8 cellular contexts compared by ENCODE assay signal in the genomic region with DNA sequence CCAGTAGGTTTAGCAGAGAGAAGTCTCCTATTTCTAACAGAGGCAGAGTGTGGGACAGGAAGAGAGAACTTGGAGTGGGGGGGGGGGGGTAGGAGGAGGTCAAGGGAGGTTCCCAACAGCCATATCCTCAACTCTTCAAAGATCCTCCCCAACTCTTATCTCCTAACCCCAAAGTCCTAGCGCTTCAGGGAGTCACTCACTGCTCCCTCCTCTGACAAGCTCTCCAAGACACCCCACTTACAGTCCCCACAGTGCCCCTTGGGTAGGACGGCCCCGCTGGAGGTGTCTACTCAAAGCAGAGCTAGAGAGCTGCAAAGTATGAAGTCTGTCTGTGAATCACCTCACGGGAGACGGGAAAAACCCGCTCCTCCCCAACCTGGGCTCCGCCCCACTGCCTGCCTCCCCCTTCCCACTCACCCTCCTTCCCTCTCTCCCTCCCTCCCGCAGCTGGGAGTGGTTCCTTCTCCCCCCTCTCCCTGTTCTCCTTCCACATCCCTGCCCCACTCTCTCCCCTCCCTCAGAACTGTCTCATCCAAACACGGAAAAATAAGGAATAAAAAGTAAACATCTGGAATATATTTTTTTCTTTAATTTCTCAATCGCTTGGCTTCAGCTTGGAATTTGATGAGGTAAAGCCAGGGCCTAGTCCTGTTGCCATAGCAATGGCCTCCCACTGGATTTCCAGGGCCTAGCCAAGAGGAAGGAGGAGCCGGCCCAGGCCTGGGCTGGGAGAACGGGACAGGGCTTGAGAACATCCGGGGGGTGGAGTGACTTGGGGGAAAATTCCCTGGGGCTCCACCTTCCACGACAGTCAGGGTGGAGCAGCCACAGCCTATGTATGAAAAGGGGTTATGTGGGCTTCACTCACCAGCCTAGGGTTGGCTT. TPM values are rescaled to one million over a fixed set of nuclear protein-coding genes. Genes with fewer than 3 reads are reported as not detected.
DNase-seq lines count a peak whose midpoint lies in the region; ATAC-seq and TF ChIP-seq lines count a peak whose summit lies in the region.

No MANE protein-coding gene starts in this region.

- H3K27ac ChIP-seq in heart left ventricle (peak overlapping the region; percentile 88 to 98 (median 94)), trophoblast cell (ENCODE audit: low read depth, low read length) (peak overlapping the region; percentile 88)

- intact Hi-C loops in heart left ventricle (cut with DNase I): loop anchor here in 1 of 10 donors (5.0 to 10.0 kb wide), 2 partner anchors 45 to 1253 kb away; partner anchors contain the start of genes LPXN and ZFP91

- H3K14ac ChIP-seq in trophoblast cell (ENCODE audit: low read length): peak overlapping the region; percentile 49

- H3K4me1 ChIP-seq in heart left ventricle (peaks cover 4 to 78% (median 44%) of the 10 kb centered on the region in 12 donors), trophoblast cell (ENCODE audit: control insufficient read depth in 1 of 2, insufficient read depth in 2 of 2, low read length in 2 of 2) (peaks cover 30 to 48% of the 10 kb centered on the region in 2 experiments)

- no peak for TF ChIP-seq CTCF in heart left ventricle (IDR thresholded peaks at IDR 0.05)

- H3K23ac ChIP-seq in trophoblast cell (ENCODE audit: low read length): no peak overlapping the region

- peak; percentile 99 for DNase-seq in EH (ENCODE audit: low read depth)
- DNase-seq in NCI-H1694 (lab: John Stamatoyannopoulos, UW): peak; percentile 24
- DNase-seq in anterior cingulate cortex (lab: John Stamatoyannopoulos, UW): peak in 52 of 58 donors; percentile 14 to 81 (median 52)
- peak; percentile 91 to 94 (median 94) for DNase-seq in heart left ventricle
- peak; percentile 83 to 84 for DNase-seq in trophoblast cell
- DNase-seq in NCI-H128 (lab: John Stamatoyannopoulos, UW; ENCODE audit: unreplicated experiment): no peak

- peak overlapping the region; percentile 59 for H2BK120ac ChIP-seq in trophoblast cell (ENCODE audit: insufficient read depth, low read length, poor library complexity)

- no peak overlapping the region for H4K12ac ChIP-seq in trophoblast cell (ENCODE audit: low read depth, low read length)

- H3K9me3 ChIP-seq in heart left ventricle: no peaks in the 10 kb centered on the region
- no peaks in the 10 kb centered on the region for H3K9me3 ChIP-seq in trophoblast cell (ENCODE audit: insufficient read depth, low read depth, low read length)

- peak overlapping the region; percentile 80 for H4K91ac ChIP-seq in trophoblast cell (ENCODE audit: low read depth, low read length)

- H3K79me1 ChIP-seq in trophoblast cell (ENCODE audit: low read length): peaks cover 28% of the 10 kb centered on the region

- H3K18ac ChIP-seq in trophoblast cell (ENCODE audit: low read length): peak overlapping the region; percentile 85

- WGBS in heart left ventricle, 4 donors: 29 to 48% (median 39%) methylated on average over 14 of the region's 14 CpGs
- no CpG with 5 or more reads among the region's 14 CpGs for WGBS in trophoblast cell (ENCODE audit: extremely low coverage, insufficient coverage, insufficient read length)

- H2AK5ac ChIP-seq in trophoblast cell (ENCODE audit: low read length): peak overlapping the region; percentile 66

- H3K4ac ChIP-seq in trophoblast cell (ENCODE audit: low read depth, low read length): peak overlapping the region; percentile 91

- H3K36me3 ChIP-seq in heart left ventricle (peaks cover 0 to 52% (median 31%) of the 10 kb centered on the region in 9 donors), trophoblast cell (ENCODE audit: control insufficient read depth in 1 of 2, insufficient read depth in 2 of 2, low read length in 2 of 2) (peaks cover 36 to 43% of the 10 kb centered on the region in 2 experiments)

- H3K27me3 ChIP-seq in heart left ventricle: no peaks in the 10 kb centered on the region
- H3K27me3 ChIP-seq in trophoblast cell (ENCODE audit: insufficient read depth, low read length): no peaks in the 10 kb centered on the region

- peak overlapping the region in 11 of 12 donors; percentile 23 to 89 (median 77) for H3K4me3 ChIP-seq in heart left ventricle
- H3K4me3 ChIP-seq in trophoblast cell (ENCODE audit: low read depth, low read length): no peak overlapping the region

- peak overlapping the region; percentile 11 for H4K8ac ChIP-seq in trophoblast cell (ENCODE audit: low read depth, low read length)

- H2AFZ ChIP-seq in trophoblast cell (ENCODE audit: insufficient read depth, low read length, poor library complexity): no peak overlapping the region

- H3K9ac ChIP-seq in trophoblast cell (ENCODE audit: low read length): no peak overlapping the region

- H3K4me2 ChIP-seq in trophoblast cell (ENCODE audit: low read length): peak overlapping the region; percentile 90

- H3K79me2 ChIP-seq in trophoblast cell (ENCODE audit: control insufficient read depth, insufficient read depth, low read length, poor library complexity): peaks cover 23% of the 10 kb centered on the region

- H2BK5ac ChIP-seq in trophoblast cell (ENCODE audit: low read depth, low read length, poor library complexity): peak overlapping the region; percentile 83

- H2BK12ac ChIP-seq in trophoblast cell (ENCODE audit: low read length): peak overlapping the region; percentile 19

- ATAC-seq in heart left ventricle (peak; percentile 61 to 75 (median 62)), HG03439 (IDR thresholded peaks at IDR 0.05; ENCODE audit: unreplicated experiment) (no peak), GM21717 (IDR thresholded peaks at IDR 0.05; ENCODE audit: unreplicated experiment) (no peak)

- peak in 1 of 2 donors; percentile 73 for TF ChIP-seq POLR2A in heart left ventricle (IDR thresholded peaks at IDR 0.05)

RNA-seq across cellular contexts. Expression of gene TNKS1BP1, which starts 2.5 kb away (rescaled TPM):
- total RNA-seq in heart left ventricle: 10 to 100 TPM; 25.3 to 68.3 (median 33.1) TPM
- 10 to 100 TPM; 36.9 to 45.3 TPM for polyA plus RNA-seq in heart left ventricle
- 264 and 289 TPM in 2 replicates for polyA plus RNA-seq in trophoblast cell (2013)

RNA-seq across cellular contexts. Expression of gene SSRP1, which starts 13.5 kb away (rescaled TPM):
- total RNA-seq in heart left ventricle: 10 to 100 TPM; 31.8 to 60.4 (median 41.6) TPM
- polyA plus RNA-seq in heart left ventricle: 10 to 100 TPM; 21.8 to 86.5 TPM
- 113 and 120 TPM in 2 replicates for polyA plus RNA-seq in trophoblast cell (2013)

RNA-seq across cellular contexts. Expression of gene P2RX3, which starts 15.9 kb away (rescaled TPM):
- total RNA-seq in heart left ventricle: 1 to 10 TPM in 7 of 9 donors, under 1 TPM in 2; 0.63 to 7.1 (median 1.5) TPM
- under 1 TPM; 0.35 to 0.72 TPM for polyA plus RNA-seq in heart left ventricle
- 0.07 and 0.11 TPM in 2 replicates for polyA plus RNA-seq in trophoblast cell (2013)

RNA-seq across cellular contexts. Expression of gene PRG3, which starts 58.7 kb away (rescaled TPM):
- total RNA-seq in heart left ventricle: not detected
- not detected for polyA plus RNA-seq in heart left ventricle
- polyA plus RNA-seq in trophoblast cell (2013): not detected in 2 replicates

Comparison
In these comparisons a context has a peak if more than half of its experiments do, and no peak if none do; other contexts are left out.
1. ATAC-seq: peak in heart left ventricle (4 of 4); none in HG03439 (single experiment) and GM21717 (single experiment).